In genomic region chr1:148150945-148151879, GRCh38 we compare ENCODE assay signal across 8 cellular contexts. TPM values are rescaled to one million over a fixed set of nuclear protein-coding genes. Genes with fewer than 3 reads are reported as not detected.
DNase-seq lines count a peak whose midpoint lies in the region; ATAC-seq and TF ChIP-seq lines count a peak whose summit lies in the region.
"Not testable (repeated sequence)": the region's sequence is repeated elsewhere in the genome, so short reads cannot be mapped to it uniquely, and the experiment has no call there.

No MANE protein-coding gene starts in this region.

- not testable (repeated sequence) for H3K27ac Mint-ChIP-seq in activated CD4-positive, alpha-beta T cell treated with anti-CD3 and anti-CD28 coated beads for 36 hours
- H3K27ac Mint-ChIP-seq in immature natural killer cell, result peak overlapping the region in 4 of 6 donors; percentile 45 to 96 (median 67)

- H3K36me3 ChIP-seq in colonic mucosa, result not testable (repeated sequence)

- not testable (repeated sequence) for H3K4me1 ChIP-seq in colonic mucosa

- H3K27me3 Mint-ChIP-seq in activated CD4-positive, alpha-beta T cell treated with anti-CD3 and anti-CD28 coated beads for 36 hours; immature natural killer cell (ENCODE audit: low read depth in 3 of 3): not testable (repeated sequence)

- not testable (repeated sequence) for TF ChIP-seq CTCF in AG10803 (conservative IDR thresholded peaks at IDR 0.05; ENCODE audit: low read length); colonic mucosa (IDR thresholded peaks at IDR 0.05)

- CTCF ChIA-PET in activated CD4-positive, alpha-beta T cell treated with anti-CD3 and anti-CD28 coated beads for 36 hours (lab: Charles Lee), result not testable (repeated sequence)

- H3K9me3 ChIP-seq in colonic mucosa, result not testable (repeated sequence)

- H3K4me3 Mint-ChIP-seq in activated CD4-positive, alpha-beta T cell treated with anti-CD3 and anti-CD28 coated beads for 36 hours, result peak overlapping the region; percentile 96
- H3K4me3 Mint-ChIP-seq in immature natural killer cell, result peak overlapping the region; percentile 95 to 98 (median 96)

- H3K27ac ChIP-seq in colonic mucosa, result peak overlapping the region; percentile 72

- intact Hi-C loops in activated CD4-positive, alpha-beta T cell treated with anti-CD3 and anti-CD28 coated beads for 36 hours (cut with DNase I, micrococcal nuclease), result loop anchor here in 1 of 2 experiments (10.0 kb wide), 1 partner anchor 114 kb away; no protein-coding TSS in a partner anchor
- intact Hi-C loops in colonic mucosa (cut with DNase I), result not testable (repeated sequence)

- H3K4me3 ChIP-seq in AG10803 (ENCODE audit: low read length), result peak overlapping the region; percentile 68
- peak overlapping the region; percentile 64 for H3K4me3 ChIP-seq in colonic mucosa

- DNase-seq in AG10803 (ENCODE audit: low read depth), result peak; percentile 29
- DNase-seq in NCI-H1105 treated with DMSO at 0.1 percent for 48 hours (lab: John Stamatoyannopoulos, UW), result peak; percentile 10
- peak; percentile 51 for DNase-seq in activated CD4-positive, alpha-beta T cell treated with anti-CD3 and anti-CD28 coated beads for 36 hours
- peak; percentile 60 for DNase-seq in colonic mucosa
- not testable (repeated sequence) for DNase-seq in immature natural killer cell
- peak; percentile 61 for DNase-seq in renal cortical epithelial cell (ENCODE audit: low read depth)

- ATAC-seq in GM18909 (IDR thresholded peaks at IDR 0.05; ENCODE audit: poor library complexity, unreplicated experiment), result peak; percentile 34
- ATAC-seq in HG02943 (IDR thresholded peaks at IDR 0.05; ENCODE audit: low read depth, unreplicated experiment), result peak; percentile 32
- peak; percentile 16 for ATAC-seq in activated CD4-positive, alpha-beta T cell treated with anti-CD3 and anti-CD28 coated beads for 36 hours

- H3K9me3 Mint-ChIP-seq in activated CD4-positive, alpha-beta T cell treated with anti-CD3 and anti-CD28 coated beads for 36 hours (ENCODE audit: low read depth); immature natural killer cell: not testable (repeated sequence)

- not testable (repeated sequence) for H3K27me3 ChIP-seq in colonic mucosa

- peaks cover 11% of the 10 kb centered on the region for H3K4me1 Mint-ChIP-seq in activated CD4-positive, alpha-beta T cell treated with anti-CD3 and anti-CD28 coated beads for 36 hours
- peaks cover 13 to 19% of the 10 kb centered on the region in 2 donors for H3K4me1 Mint-ChIP-seq in immature natural killer cell

- not testable (repeated sequence) for H3K36me3 Mint-ChIP-seq in activated CD4-positive, alpha-beta T cell treated with anti-CD3 and anti-CD28 coated beads for 36 hours (ENCODE audit: low read depth); immature natural killer cell

- H3K9ac ChIP-seq in colonic mucosa (ENCODE audit: low read depth in 2 of 2, low read length in 2 of 2), result peak overlapping the region; percentile 34 to 50

- POLR2A ChIA-PET in activated CD4-positive, alpha-beta T cell treated with anti-CD3 and anti-CD28 coated beads for 36 hours (lab: Charles Lee), result interaction anchor here (1.2 to 1.3 kb wide), 2 partner anchors 112 to 183 kb away, joined by 4 to 9 read pairs; no protein-coding TSS in a partner anchor

RNA-seq across cellular contexts. Expression of gene NBPF11, which starts 0.9 kb away (rescaled TPM):
- total RNA-seq in activated CD4-positive, alpha-beta T cell treated with anti-CD3 and anti-CD28 coated beads for 36 hours, result 1 to 10 TPM; 6.8 to 7.6 TPM
- total RNA-seq in colonic mucosa (1 to 10 TPM; 5.2 to 8.2 TPM), renal cortical epithelial cell (3.0 and 9.3 TPM in 2 replicates)
- 1 to 10 TPM in 1 of 3 donors, under 1 TPM in 2; 0.45 to 3.3 (median 0.94) TPM for polyA plus RNA-seq in immature natural killer cell
